In genomic region chr19:11125994-11126685, GRCh38 we compare ENCODE assay signal across 7 cellular contexts. TPM values are rescaled to one million over a fixed set of nuclear protein-coding genes. Genes with fewer than 3 reads are reported as not detected.
DNase-seq lines count a peak whose midpoint lies in the region; ATAC-seq, FAIRE-seq and TF ChIP-seq lines count a peak whose summit lies in the region.

No MANE protein-coding gene starts in this region.

- no peaks in the 10 kb centered on the region for H3K9me3 Mint-ChIP-seq in WTC11

- no peaks in the 10 kb centered on the region for H3K9me3 ChIP-seq in breast epithelium
- no peaks in the 10 kb centered on the region for H3K9me3 ChIP-seq in kidney (ENCODE audit: control insufficient read depth in 1 of 2, low read length in 2 of 2)

- peak; percentile 68 for DNase-seq in NCI-H146 (lab: John Stamatoyannopoulos, UW)
- DNase-seq in WTC11 (ENCODE audit: low spot score), result peak; percentile 87
- DNase-seq in breast epithelium (ENCODE audit: low spot score in 2 of 2), result peak; percentile 86 to 88
- DNase-seq in kidney, result peak; percentile 86
- peak; percentile 84 to 86 for DNase-seq in stimulated activated CD4-positive, alpha-beta T cell treated with anti-CD3 and anti-CD28 coated beads, Interleukin-2, amount 100 ng/mL, for 24 hours

- H3K27ac ChIP-seq in breast epithelium (no peak overlapping the region), kidney (ENCODE audit: low read depth in 2 of 2, low read length in 2 of 2) (no peak overlapping the region)

- ATAC-seq in WTC11, result peak; percentile 76
- no peak for ATAC-seq in HG03460 (IDR thresholded peaks at IDR 0.05; ENCODE audit: unreplicated experiment)

- no peak for TF ChIP-seq POLR2A in breast epithelium (IDR thresholded peaks at IDR 0.05)

- CTCF ChIA-PET in WTC11 (lab: Charles Lee), result interaction anchor here (0.5 to 2.1 kb wide), 36 partner anchors 9 to 2000 kb away, joined by 3 to 22 read pairs (median 4); partner anchors contain the start of genes LDLR and SWSAP1

- no peaks in the 10 kb centered on the region for H3K4me1 ChIP-seq in breast epithelium
- H3K4me1 ChIP-seq in kidney (ENCODE audit: control insufficient read depth in 1 of 2, insufficient read depth in 1 of 2, low read depth in 1 of 2, low read length in 2 of 2), result peaks cover 0 to 6% of the 10 kb centered on the region in 2 donors

- no peaks in the 10 kb centered on the region for H3K4me1 Mint-ChIP-seq in WTC11

- intact Hi-C loops in breast epithelium (cut with DNase I; ENCODE audit: low total_unique reads), result no loop called here
- intact Hi-C loops in kidney (cut with DNase I), result loop anchor here (10.0 kb wide), 1 partner anchor 91 kb away; no protein-coding TSS in a partner anchor

- no peaks in the 10 kb centered on the region for H3K36me3 ChIP-seq in breast epithelium
- H3K36me3 ChIP-seq in kidney (ENCODE audit: control insufficient read depth in 1 of 2, insufficient read depth in 2 of 2, low read length in 2 of 2), result peaks cover 5 to 13% of the 10 kb centered on the region in 2 donors

- H3K27me3 Mint-ChIP-seq in WTC11 (ENCODE audit: low read depth), result no peaks in the 10 kb centered on the region

- peaks cover 62% of the 10 kb centered on the region for H3K36me3 Mint-ChIP-seq in WTC11

- no peak for FAIRE-seq in kidney (lab: Jason Lieb, UNC)

- peak overlapping the region; percentile 65; the same call in 1 of the 2 replicates for H3K27ac Mint-ChIP-seq in WTC11

- POLR2A ChIA-PET in WTC11 (lab: Charles Lee), result interaction anchor here (0.6 to 1.0 kb wide), 2 partner anchors 166 to 401 kb away, joined by 3 to 4 read pairs; no protein-coding TSS in a partner anchor

- H3K4me3 Mint-ChIP-seq in WTC11, result no peak overlapping the region

- H3K9ac ChIP-seq in kidney (ENCODE audit: low read length in 2 of 2), result no peak overlapping the region

- no peak overlapping the region for H3K4me3 ChIP-seq in breast epithelium
- H3K4me3 ChIP-seq in kidney (ENCODE audit: low read length in 2 of 2), result no peak overlapping the region

- TF ChIP-seq CTCF in GM12872 (IDR thresholded peaks at IDR 0.05; ENCODE audit: insufficient read depth, low read depth, low read length) (peak; percentile 84), WTC11 (IDR thresholded peaks at IDR 0.05) (peak; percentile 82), breast epithelium (IDR thresholded peaks at IDR 0.05) (peak; percentile 71 to 81 (median 74)), kidney (IDR thresholded peaks at IDR 0.05; ENCODE audit: borderline replicate concordance, extremely low read depth, insufficient read depth) (peak; percentile 85)

- no peaks in the 10 kb centered on the region for H3K27me3 ChIP-seq in breast epithelium

TF ChIP-seq in WTC11, 78 proteins besides CTCF, POLR2A, EP300 and RAD21:
- TF ChIP-seq ESRRA (CRISPR knock-in tag; IDR thresholded peaks at IDR 0.05; ENCODE audit: borderline replicate concordance) (no peak), HMGA2 (CRISPR knock-in tag; IDR thresholded peaks at IDR 0.05) (no peak), ZNF512 (CRISPR knock-in tag; IDR thresholded peaks at IDR 0.05; ENCODE audit: borderline replicate concordance) (no peak), FOXP1 (CRISPR knock-in tag; IDR thresholded peaks at IDR 0.05; ENCODE audit: borderline replicate concordance) (no peak), GTF2I (CRISPR knock-in tag; conservative IDR thresholded peaks at IDR 0.05) (no peak), ZNF416 (CRISPR knock-in tag; IDR thresholded peaks at IDR 0.05) (no peak), ELF4 (CRISPR knock-in tag; IDR thresholded peaks at IDR 0.05; ENCODE audit: low read depth) (no peak), NFATC4 (CRISPR knock-in tag; IDR thresholded peaks at IDR 0.05) (no peak), RELA (CRISPR knock-in tag; IDR thresholded peaks at IDR 0.05; ENCODE audit: borderline replicate concordance) (no peak), MYBL2 (CRISPR knock-in tag; IDR thresholded peaks at IDR 0.05) (no peak), SMAD3 (CRISPR knock-in tag; IDR thresholded peaks at IDR 0.05; ENCODE audit: borderline replicate concordance) (no peak)

RNA-seq across cellular contexts. Expression of gene SPC24, which starts 29.4 kb away (rescaled TPM):
- total RNA-seq in WTC11 (2021) (52.0 to 62.2 TPM (median 58.3 TPM) in 3 replicates), breast epithelium (1 to 10 TPM in 2 of 3 donors, under 1 TPM in 1; 0.66 to 4.8 (median 2.3) TPM), kidney (1.7 TPM)
- 0.65 TPM for polyA plus RNA-seq in kidney (ENCODE audit: insufficient read depth, low read depth, low replicate concordance)

RNA-seq across cellular contexts. Expression of gene LDLR, which starts 36.9 kb away (rescaled TPM):
- 93.5 to 98.9 TPM (median 97.8 TPM) in 3 replicates for total RNA-seq in WTC11 (2021)
- total RNA-seq in breast epithelium, result 10 to 100 TPM; 12.6 to 47.4 (median 45.6) TPM
- total RNA-seq in kidney, result 42.4 TPM
- 17.6 TPM for polyA plus RNA-seq in kidney (ENCODE audit: insufficient read depth, low read depth, low replicate concordance)
